ENCODE assay signal across 11 cellular contexts in genomic region chr2:8457620-8458255, GRCh38.
DNase-seq lines count a peak whose midpoint lies in the region; ATAC-seq and TF ChIP-seq lines count a peak whose summit lies in the region.
"Had no signal": no experiment of that assay in that cellular context is flagged by ENCODE, and none has a peak within 500 bp of the region (broad histone marks: within the 10 kb centered on the region; RNA-seq: fewer than 3 reads in every experiment).

No MANE protein-coding gene starts in this region.

- H3K9me3 ChIP-seq in upper lobe of left lung (no peaks in the 10 kb centered on the region), breast epithelium (no peaks in the 10 kb centered on the region)
- H3K9me3 ChIP-seq: BE2C had no signal

- H3K27ac ChIP-seq in upper lobe of left lung: peak overlapping the region in 1 of 4 donors; percentile 63
- no peak overlapping the region for H3K27ac ChIP-seq in breast epithelium

- no peaks in the 10 kb centered on the region for H3K36me3 Mint-ChIP-seq in activated naive CD4-positive, alpha-beta T cell treated with anti-CD3 and anti-CD28 coated beads for 36 hours (ENCODE audit: low read depth)

- ATAC-seq in upper lobe of left lung (ENCODE audit: low FRiP score in 2 of 2) (no peak), left ventricle myocardium superior (no peak)

- TF ChIP-seq POLR2A in upper lobe of left lung (IDR thresholded peaks at IDR 0.05): no peak
- no peak for TF ChIP-seq POLR2A in breast epithelium (IDR thresholded peaks at IDR 0.05)

- CTCF ChIA-PET in activated naive CD4-positive, alpha-beta T cell treated with anti-CD3 and anti-CD28 coated beads for 36 hours (lab: Charles Lee): no interaction called here

- WGBS in upper lobe of left lung, 2 donors: 30% methylated on average over 18 of the region's 18 CpGs

- H3K4me1 Mint-ChIP-seq in activated naive CD4-positive, alpha-beta T cell treated with anti-CD3 and anti-CD28 coated beads for 36 hours (ENCODE audit: low read depth): peaks cover 18% of the 10 kb centered on the region

- H3K4me3 ChIP-seq in upper lobe of left lung: peak overlapping the region in 3 of 4 donors; percentile 30 to 42 (median 42)
- peak overlapping the region in 1 of 3 donors; percentile 50 for H3K4me3 ChIP-seq in breast epithelium

- H3K4me1 ChIP-seq in upper lobe of left lung (peaks cover 13 to 23% (median 19%) of the 10 kb centered on the region in 4 donors), breast epithelium (no peaks in the 10 kb centered on the region)

- DNase-seq in activated naive CD4-positive, alpha-beta T cell treated with anti-CD3 and anti-CD28 coated beads for 36 hours: peak; percentile 32
- DNase-seq in activated naive CD4-positive, alpha-beta T cell (lab: John Stamatoyannopoulos, UW): no peak
- DNase-seq in SHP77 treated with DMSO at 0.1 percent for 48 hours (lab: John Stamatoyannopoulos, UW) (peak; percentile 40), iPS-NIHi7 (ENCODE audit: extremely low spot score) (peak; percentile 34), upper lobe of left lung (no peak), breast epithelium (ENCODE audit: low spot score in 2 of 2) (no peak), left ventricle myocardium superior (no peak)
- no peak for DNase-seq in effector CD4-positive, alpha-beta T cell
- DNase-seq: BE2C, foreskin fibroblast had no signal

- H3K36me3 ChIP-seq in upper lobe of left lung (no peaks in the 10 kb centered on the region), breast epithelium (no peaks in the 10 kb centered on the region)
- H3K36me3 ChIP-seq: BE2C had no signal

- TF ChIP-seq CTCF in upper lobe of left lung (IDR thresholded peaks at IDR 0.05): no peak
- TF ChIP-seq CTCF in breast epithelium (IDR thresholded peaks at IDR 0.05): no peak

- intact Hi-C loops in activated naive CD4-positive, alpha-beta T cell treated with anti-CD3 and anti-CD28 coated beads for 36 hours (cut with micrococcal nuclease): loop anchor here (1.0 to 2.0 kb wide), 2 partner anchors 88 to 223 kb away; no protein-coding TSS in a partner anchor
- intact Hi-C loops in breast epithelium (cut with DNase I; ENCODE audit: low total_unique reads): no loop called here
- intact Hi-C loops in left ventricle myocardium superior (cut with micrococcal nuclease): no loop called here

- H3K27me3 ChIP-seq in upper lobe of left lung: no peaks in the 10 kb centered on the region
- H3K27me3 ChIP-seq in breast epithelium: peaks cover 0 to 5% of the 10 kb centered on the region in 2 donors
- H3K27me3 ChIP-seq: BE2C had no signal

- H3K27me3 Mint-ChIP-seq in activated naive CD4-positive, alpha-beta T cell treated with anti-CD3 and anti-CD28 coated beads for 36 hours (ENCODE audit: low read depth): peaks cover 24% of the 10 kb centered on the region

- no peaks in the 10 kb centered on the region for H3K9me3 Mint-ChIP-seq in activated naive CD4-positive, alpha-beta T cell treated with anti-CD3 and anti-CD28 coated beads for 36 hours
- H3K9me3 Mint-ChIP-seq: neural crest cell had no signal

- H3K4me3 Mint-ChIP-seq in activated naive CD4-positive, alpha-beta T cell treated with anti-CD3 and anti-CD28 coated beads for 36 hours: peak overlapping the region; percentile 46
- H3K4me3 Mint-ChIP-seq: neural crest cell had no signal

- TF ChIP-seq EP300 in upper lobe of left lung (IDR thresholded peaks at IDR 0.05): no peak

- no peak overlapping the region for H3K27ac Mint-ChIP-seq in activated naive CD4-positive, alpha-beta T cell treated with anti-CD3 and anti-CD28 coated beads for 36 hours

Comparison
In these comparisons a context has a peak if more than half of its experiments do, and no peak if none do; other contexts are left out.
1. DNase-seq: peak in activated naive CD4-positive, alpha-beta T cell treated with anti-CD3 and anti-CD28 coated beads for 36 hours (single experiment), SHP77 treated with DMSO at 0.1 percent for 48 hours (single experiment) and iPS-NIHi7 (single experiment); none in activated naive CD4-positive, alpha-beta T cell (0 of 4), upper lobe of left lung (0 of 2), breast epithelium (0 of 2), effector CD4-positive, alpha-beta T cell (single experiment) and left ventricle myocardium superior (single experiment).